ENCODE assay signal across 8 cellular contexts in the genomic region with DNA sequence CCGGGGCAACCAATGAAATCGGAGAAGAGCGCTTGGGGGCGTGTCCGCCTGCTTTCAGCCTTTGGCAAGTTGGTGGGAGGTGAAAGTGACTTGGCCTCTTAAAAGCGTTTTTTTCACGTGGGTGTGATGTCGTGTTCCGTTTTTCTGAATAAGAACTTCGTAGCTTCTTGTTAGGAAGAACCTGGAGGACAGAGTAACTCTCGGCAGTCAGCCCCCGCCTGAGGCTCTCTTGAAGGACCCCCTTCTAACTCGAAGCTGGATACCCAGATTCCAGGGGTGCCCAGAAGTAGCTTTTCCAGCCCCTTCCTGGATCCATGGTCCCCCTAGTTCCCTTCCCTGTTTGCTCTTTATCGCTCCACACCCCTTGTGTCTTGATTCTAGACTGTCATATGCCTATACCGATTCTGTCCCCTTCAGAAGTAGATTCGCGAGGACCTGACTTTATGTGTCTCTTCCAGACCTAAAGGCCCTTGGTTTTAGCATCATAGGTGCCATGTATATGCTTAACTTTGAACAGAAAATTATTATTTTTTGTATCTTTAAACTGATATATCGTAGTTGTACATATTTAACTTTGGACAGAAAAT. TPM values are rescaled to one million over a fixed set of nuclear protein-coding genes. Genes with fewer than 3 reads are reported as not detected.
DNase-seq lines count a peak whose midpoint lies in the region; ATAC-seq lines count a peak whose summit lies in the region.

No MANE protein-coding gene starts in this region.

- H3K9me3 Mint-ChIP-seq in activated naive CD4-positive, alpha-beta T cell treated with anti-CD3 and anti-CD28 coated beads for 36 hours = no peaks in the 10 kb centered on the region
- H3K9me3 Mint-ChIP-seq in activated naive CD8-positive, alpha-beta T cell treated with anti-CD3 and anti-CD28 coated beads, Interleukin-2, amount 50 U/mL, for 24 hours = no peaks in the 10 kb centered on the region

- H3K27me3 ChIP-seq in iPS-20b (ENCODE audit: insufficient read depth, low read length) (no peaks in the 10 kb centered on the region), stomach smooth muscle (ENCODE audit: control insufficient read depth in 1 of 2, insufficient read depth in 2 of 2, low read length in 2 of 2) (no peaks in the 10 kb centered on the region)

- peak overlapping the region; percentile 49 for H3K27ac ChIP-seq in iPS-20b (ENCODE audit: low read length)
- H3K27ac ChIP-seq in stomach smooth muscle (ENCODE audit: low read length) = peak overlapping the region; percentile 97

- H3K4me1 ChIP-seq in iPS-20b (ENCODE audit: insufficient read depth, low read length) (peaks cover 11% of the 10 kb centered on the region), stomach smooth muscle (ENCODE audit: control insufficient read depth, insufficient read depth, low read length) (peaks cover 28% of the 10 kb centered on the region)

- peaks cover 32% of the 10 kb centered on the region for H3K4me1 Mint-ChIP-seq in activated naive CD4-positive, alpha-beta T cell treated with anti-CD3 and anti-CD28 coated beads for 36 hours (ENCODE audit: low read depth)
- peaks cover 54% of the 10 kb centered on the region for H3K4me1 Mint-ChIP-seq in activated naive CD8-positive, alpha-beta T cell treated with anti-CD3 and anti-CD28 coated beads, Interleukin-2, amount 50 U/mL, for 24 hours

- H3K27ac Mint-ChIP-seq in activated naive CD4-positive, alpha-beta T cell treated with anti-CD3 and anti-CD28 coated beads for 36 hours = peak overlapping the region; percentile 86
- peak overlapping the region; percentile 98 for H3K27ac Mint-ChIP-seq in activated naive CD8-positive, alpha-beta T cell treated with anti-CD3 and anti-CD28 coated beads, Interleukin-2, amount 50 U/mL, for 24 hours

- H3K9ac ChIP-seq in iPS-20b (ENCODE audit: low read depth, low read length) (peak overlapping the region; percentile 78; the same call in 1 of the 2 replicates), stomach smooth muscle (ENCODE audit: low read length in 2 of 2) (peak overlapping the region; percentile 70 to 97)

- no peak for DNase-seq in activated naive CD4-positive, alpha-beta T cell treated with anti-CD3 and anti-CD28 coated beads for 36 hours
- DNase-seq in activated naive CD4-positive, alpha-beta T cell treated with Interleukin-2 at 50 U/mL for 16 hours = no peak
- no peak for DNase-seq in activated naive CD8-positive, alpha-beta T cell treated with anti-CD3 and anti-CD28 coated beads, Interleukin-2, amount 50 U/mL, for 24 hours
- no peak for DNase-seq in AG08396 (ENCODE audit: low spot score)

- no peak for ATAC-seq in activated naive CD8-positive, alpha-beta T cell treated with anti-CD3 and anti-CD28 coated beads, Interleukin-2, amount 50 U/mL, for 24 hours
- ATAC-seq in esophagus mucosa (no peak), GM21786 (IDR thresholded peaks at IDR 0.05; ENCODE audit: unreplicated experiment) (no peak)

- no peaks in the 10 kb centered on the region for H3K27me3 Mint-ChIP-seq in activated naive CD4-positive, alpha-beta T cell treated with anti-CD3 and anti-CD28 coated beads for 36 hours (ENCODE audit: low read depth)
- peaks cover 2% of the 10 kb centered on the region for H3K27me3 Mint-ChIP-seq in activated naive CD8-positive, alpha-beta T cell treated with anti-CD3 and anti-CD28 coated beads, Interleukin-2, amount 50 U/mL, for 24 hours

- peak overlapping the region; percentile 70 for H3K4me3 Mint-ChIP-seq in activated naive CD4-positive, alpha-beta T cell treated with anti-CD3 and anti-CD28 coated beads for 36 hours
- H3K4me3 Mint-ChIP-seq in activated naive CD8-positive, alpha-beta T cell treated with anti-CD3 and anti-CD28 coated beads, Interleukin-2, amount 50 U/mL, for 24 hours = peak overlapping the region; percentile 98

- CTCF ChIA-PET in activated naive CD4-positive, alpha-beta T cell treated with anti-CD3 and anti-CD28 coated beads for 36 hours (lab: Charles Lee) = interaction anchor here (0.6 to 0.8 kb wide), 4 partner anchors 15 to 1289 kb away, joined by 3 to 5 read pairs (median 3); no protein-coding TSS in a partner anchor

- H3K9me3 ChIP-seq in iPS-20b (ENCODE audit: insufficient read depth, low read depth, low read length) (no peaks in the 10 kb centered on the region), stomach smooth muscle (ENCODE audit: control insufficient read depth in 2 of 2, low read length in 2 of 2) (no peaks in the 10 kb centered on the region)

- intact Hi-C loops in activated naive CD4-positive, alpha-beta T cell treated with anti-CD3 and anti-CD28 coated beads for 36 hours (cut with micrococcal nuclease) = loop anchor here (1.0 to 10.0 kb wide), 10 partner anchors 53 to 1546 kb away; partner anchors contain the start of genes FAM111B, PATL1, PRPF19 and VPS37C

- peaks cover 3% of the 10 kb centered on the region for H3K36me3 Mint-ChIP-seq in activated naive CD4-positive, alpha-beta T cell treated with anti-CD3 and anti-CD28 coated beads for 36 hours (ENCODE audit: low read depth)
- H3K36me3 Mint-ChIP-seq in activated naive CD8-positive, alpha-beta T cell treated with anti-CD3 and anti-CD28 coated beads, Interleukin-2, amount 50 U/mL, for 24 hours (ENCODE audit: low read depth) = peaks cover 8% of the 10 kb centered on the region

- peak overlapping the region; percentile 96 for H3K4me3 ChIP-seq in iPS-20b (ENCODE audit: low read length)
- H3K4me3 ChIP-seq in stomach smooth muscle (ENCODE audit: low read length in 2 of 2) = peak overlapping the region; percentile 51 to 76

- H3K36me3 ChIP-seq in iPS-20b (ENCODE audit: insufficient read depth, low read depth, low read length) = peaks cover 12% of the 10 kb centered on the region
- no peaks in the 10 kb centered on the region for H3K36me3 ChIP-seq in stomach smooth muscle (ENCODE audit: control insufficient read depth in 2 of 2, insufficient read depth in 2 of 2, low read length in 2 of 2)

RNA-seq across cellular contexts. Expression of gene OSBP, which starts 0.9 kb away (rescaled TPM):
- 10 to 100 TPM; 33.9 to 37.0 TPM for total RNA-seq in activated naive CD4-positive, alpha-beta T cell treated with anti-CD3 and anti-CD28 coated beads for 36 hours
- 24.0 TPM for total RNA-seq in esophagus mucosa

RNA-seq across cellular contexts. Expression of gene PATL1, which starts 52.3 kb away (rescaled TPM):
- total RNA-seq in activated naive CD4-positive, alpha-beta T cell treated with anti-CD3 and anti-CD28 coated beads for 36 hours = 10 to 100 TPM; 56.7 to 56.8 TPM
- 20.6 TPM for total RNA-seq in esophagus mucosa
